8 cellular contexts compared by ENCODE assay signal in the genomic region with DNA sequence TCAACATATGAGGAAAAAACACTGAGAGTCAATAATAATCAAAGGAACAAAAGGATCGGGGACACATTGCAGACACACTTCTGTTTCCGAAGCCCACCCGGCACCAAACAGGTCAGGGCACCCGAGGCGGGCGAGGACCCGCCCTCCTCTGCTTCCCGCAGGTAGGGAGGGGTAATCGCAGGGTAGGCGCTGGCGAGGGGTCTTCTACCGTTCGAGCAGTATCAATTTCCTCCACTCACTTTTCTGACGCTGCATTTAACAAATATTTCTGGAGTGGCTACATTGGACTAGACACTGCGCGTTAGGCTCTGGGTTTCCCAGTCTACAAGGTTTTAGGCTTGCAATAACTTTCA. TPM values are rescaled to one million over a fixed set of nuclear protein-coding genes. Genes with fewer than 3 reads are reported as not detected.
DNase-seq lines count a peak whose midpoint lies in the region; FAIRE-seq and TF ChIP-seq lines count a peak whose summit lies in the region.

No MANE protein-coding gene starts in this region.

- FAIRE-seq in H54 (lab: Jason Lieb, UNC) = no peak

- in situ Hi-C loops in astrocyte of the cerebellum (cut with HindIII; ENCODE audit: low sequenced_read_pairs) = no loop called here

- peak overlapping the region; percentile 91 for H3K4me3 Mint-ChIP-seq in activated naive CD4-positive, alpha-beta T cell treated with anti-CD3 and anti-CD28 coated beads for 36 hours

- H3K4me1 ChIP-seq in urinary bladder (ENCODE audit: insufficient read depth) = no peaks in the 10 kb centered on the region

- peak overlapping the region; percentile 53 for H3K27ac ChIP-seq in urinary bladder (ENCODE audit: low read depth)

- WGBS in lower leg skin, 2 donors = 6 to 8% methylated on average over 16 of the region's 16 CpGs
- 14% methylated on average over 16 of the region's 16 CpGs for WGBS in urinary bladder

- DNase-seq in activated naive CD4-positive, alpha-beta T cell treated with anti-CD3 and anti-CD28 coated beads for 36 hours = no peak
- DNase-seq in activated naive CD4-positive, alpha-beta T cell treated with Interleukin-2 at 50 U/mL for 16 hours = no peak
- DNase-seq in astrocyte of the cerebellum (ENCODE audit: low read depth) (no peak), lower leg skin (ENCODE audit: low spot score in 2 of 2) (no peak), H54 (ENCODE audit: insufficient read length, low spot score) (no peak), NCI-H1048 (lab: John Stamatoyannopoulos, UW) (no peak), GDM1 (lab: John Stamatoyannopoulos, UW) (no peak)

- H3K36me3 Mint-ChIP-seq in activated naive CD4-positive, alpha-beta T cell treated with anti-CD3 and anti-CD28 coated beads for 36 hours (ENCODE audit: low read depth) = peaks cover 36% of the 10 kb centered on the region

- H3K4me3 ChIP-seq in astrocyte of the cerebellum (ENCODE audit: low read depth, low read length) = peak overlapping the region; percentile 84
- H3K4me3 ChIP-seq in lower leg skin (ENCODE audit: low read depth, poor library complexity, severe bottlenecking) = peak overlapping the region; percentile 88
- H3K4me3 ChIP-seq in urinary bladder (ENCODE audit: low read depth, low read length) = peak overlapping the region; percentile 93

- peak overlapping the region; percentile 94 for H3K27ac Mint-ChIP-seq in activated naive CD4-positive, alpha-beta T cell treated with anti-CD3 and anti-CD28 coated beads for 36 hours

- intact Hi-C loops in activated naive CD4-positive, alpha-beta T cell treated with anti-CD3 and anti-CD28 coated beads for 36 hours (cut with micrococcal nuclease) = loop anchor here (2.0 to 10.0 kb wide), 7 partner anchors 67 to 1660 kb away; partner anchors contain the start of genes CTNNAL1, DNAJC25 and ZNF483
- intact Hi-C loops in lower leg skin (cut with DNase I; ENCODE audit: low total_unique reads) = loop anchor here (10.0 kb wide), 1 partner anchor 100 kb away; no protein-coding TSS in a partner anchor

- H3K4me1 Mint-ChIP-seq in activated naive CD4-positive, alpha-beta T cell treated with anti-CD3 and anti-CD28 coated beads for 36 hours (ENCODE audit: low read depth) = peaks cover 62% of the 10 kb centered on the region

- no peak for TF ChIP-seq CTCF in astrocyte of the cerebellum (IDR thresholded peaks at IDR 0.05; ENCODE audit: low read depth, low read length, missing control alignments)
- no peak for TF ChIP-seq CTCF in lower leg skin (IDR thresholded peaks at IDR 0.05)

- TF ChIP-seq POLR2A in lower leg skin (IDR thresholded peaks at IDR 0.05) (no peak), H54 (IDR thresholded peaks at IDR 0.05; ENCODE audit: low read depth, low read length) (no peak)

- no peaks in the 10 kb centered on the region for H3K27me3 Mint-ChIP-seq in activated naive CD4-positive, alpha-beta T cell treated with anti-CD3 and anti-CD28 coated beads for 36 hours (ENCODE audit: low read depth)

- H3K36me3 ChIP-seq in urinary bladder (ENCODE audit: insufficient read depth) = no peaks in the 10 kb centered on the region

- H3K9me3 Mint-ChIP-seq in activated naive CD4-positive, alpha-beta T cell treated with anti-CD3 and anti-CD28 coated beads for 36 hours = no peaks in the 10 kb centered on the region

- CTCF ChIA-PET in activated naive CD4-positive, alpha-beta T cell treated with anti-CD3 and anti-CD28 coated beads for 36 hours (lab: Charles Lee) = no interaction called here

RNA-seq across cellular contexts. Expression of gene TXN, which starts 1.3 kb away (rescaled TPM):
- total RNA-seq in activated naive CD4-positive, alpha-beta T cell treated with anti-CD3 and anti-CD28 coated beads for 36 hours = 100 to 1,000 TPM; 460 to 475 TPM
- total RNA-seq in lower leg skin (100 to 1,000 TPM; 122 to 170 (median 130) TPM), urinary bladder (90.6 TPM)
- 211 TPM for polyA plus RNA-seq in urinary bladder

RNA-seq across cellular contexts. Expression of gene C9orf152, which starts 47.1 kb away (rescaled TPM):
- not detected for total RNA-seq in activated naive CD4-positive, alpha-beta T cell treated with anti-CD3 and anti-CD28 coated beads for 36 hours
- total RNA-seq in lower leg skin (10 to 100 TPM in 2 of 4 donors, 1 to 10 TPM in 2; 4.1 to 15.7 (median 8.4) TPM), urinary bladder (0.32 TPM)
- polyA plus RNA-seq in urinary bladder = 0.16 TPM
